ENCODE assay signal across 16 cellular contexts in the genomic region with DNA sequence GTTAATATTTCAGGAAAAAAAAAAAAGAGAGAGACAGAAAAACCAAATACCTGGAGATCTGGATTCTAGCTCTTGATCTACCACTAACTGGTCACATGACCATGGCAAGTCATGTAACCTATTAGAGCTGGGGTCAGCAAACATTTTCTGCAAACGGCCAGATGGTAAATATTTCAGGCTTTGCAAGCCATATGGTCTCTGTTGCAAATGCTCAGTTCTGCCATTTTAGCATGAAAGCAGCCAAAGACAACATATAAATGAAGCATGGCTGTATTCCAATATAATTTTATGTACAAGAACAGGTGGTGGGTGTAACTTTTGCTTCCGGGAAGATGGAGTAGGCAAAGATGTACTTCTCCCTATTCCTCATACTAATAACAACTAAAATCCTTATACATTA. TPM values are rescaled to one million over a fixed set of nuclear protein-coding genes. Genes with fewer than 3 reads are reported as not detected.
DNase-seq lines count a peak whose midpoint lies in the region; ATAC-seq and TF ChIP-seq lines count a peak whose summit lies in the region.
"Had no signal": no experiment of that assay in that cellular context is flagged by ENCODE, and none has a peak within 500 bp of the region (broad histone marks: within the 10 kb centered on the region; RNA-seq: fewer than 3 reads in every experiment).

No MANE protein-coding gene starts in this region.

- ATAC-seq in mucosa of descending colon: peak; percentile 45
- ATAC-seq: K562 had no signal

- TF ChIP-seq EP300 in Ishikawa (IDR thresholded peaks at IDR 0.05; ENCODE audit: borderline replicate concordance): no peak

- WGBS in prostate gland: 44% methylated on average over 2 of the region's 2 CpGs

- H3K9me3 ChIP-seq in mucosa of descending colon (no peaks in the 10 kb centered on the region), prostate gland (no peaks in the 10 kb centered on the region)

- H3K36me3 ChIP-seq in mucosa of descending colon (ENCODE audit: low read depth): no peaks in the 10 kb centered on the region
- peaks cover 0 to 8% of the 10 kb centered on the region in 2 donors for H3K36me3 ChIP-seq in prostate gland

- H3K4me1 ChIP-seq in mucosa of descending colon (ENCODE audit: low read depth) (no peaks in the 10 kb centered on the region), prostate gland (replicated peaks) (no peaks in the 10 kb centered on the region)

- TF ChIP-seq CTCF in mucosa of descending colon (IDR thresholded peaks at IDR 0.05) (no peak), prostate gland (IDR thresholded peaks at IDR 0.05) (no peak)

- no peak overlapping the region for H3K27ac ChIP-seq in prostate gland
- H3K27ac ChIP-seq: HL-60 had no signal

- peak; percentile 92 for DNase-seq in DMS 273 treated with DMSO at 0.1 percent for 48 hours (lab: John Stamatoyannopoulos, UW)
- DNase-seq in NCI-H446 treated with DMSO at 0.1 percent for 48 hours (lab: John Stamatoyannopoulos, UW): peak; percentile 73
- peak in 1 of 3 donors; percentile 12 for DNase-seq in mucosa of descending colon
- DNase-seq in prostate gland (ENCODE audit: low spot score): no peak
- no peak for DNase-seq in amniotic stem cell (lab: John Stamatoyannopoulos, UW)
- DNase-seq in hypothalamus (lab: John Stamatoyannopoulos, UW): no peak
- DNase-seq: COR-L47, DMS53, HCEC 1CT, NCI-H1417 treated with DMSO at 0.1 percent for 48 hours, NCI-H2081 treated with DMSO at 0.1 percent for 48 hours, NCI-H226, NCI-H748 treated with DMSO at 0.1 percent for 48 hours had no signal

- TF ChIP-seq POLR2A in prostate gland (IDR thresholded peaks at IDR 0.05): no peak

- intact Hi-C loops in mucosa of descending colon (cut with DNase I, micrococcal nuclease): no loop called here
- intact Hi-C loops in prostate gland (cut with DNase I): no loop called here

- H3K27me3 ChIP-seq in prostate gland (replicated peaks; ENCODE audit: insufficient read depth): no peaks in the 10 kb centered on the region

- H3K4me3 ChIP-seq in mucosa of descending colon (no peak overlapping the region), prostate gland (no peak overlapping the region)
- H3K4me3 ChIP-seq: K562 had no signal

- TF ChIP-seq RAD21 in Ishikawa (IDR thresholded peaks at IDR 0.05; ENCODE audit: low read depth): no peak

TF ChIP-seq in Ishikawa, 13 proteins besides CTCF, POLR2A, EP300 and RAD21:
- TF ChIP-seq USF1 (IDR thresholded peaks at IDR 0.05) (peak; percentile 60), CREB1 (IDR thresholded peaks at IDR 0.05; ENCODE audit: low read depth) (no peak)

RNA-seq across cellular contexts. Expression of gene FRA10AC1, which starts 6.7 kb away (rescaled TPM):
- total RNA-seq in mucosa of descending colon (10 to 100 TPM; 11.4 to 16.8 (median 15.3) TPM), prostate gland (10 to 100 TPM; 10.5 to 11.4 TPM)

Comparison
In these comparisons a context has a peak if more than half of its experiments do, and no peak if none do; other contexts are left out.
1. DNase-seq: peak in DMS 273 treated with DMSO at 0.1 percent for 48 hours (single experiment) and NCI-H446 treated with DMSO at 0.1 percent for 48 hours (single experiment); none in prostate gland (single experiment), amniotic stem cell (single experiment) and hypothalamus (0 of 51).